9 cellular contexts compared by ENCODE assay signal in genomic region chr10:46398212-46398886, GRCh38. TPM values are rescaled to one million over a fixed set of nuclear protein-coding genes. Genes with fewer than 3 reads are reported as not detected.
DNase-seq lines count a peak whose midpoint lies in the region; ATAC-seq and TF ChIP-seq lines count a peak whose summit lies in the region.
"Not testable (repeated sequence)": the region's sequence is repeated elsewhere in the genome, so short reads cannot be mapped to it uniquely, and the experiment has no call there.
"Had no signal": no experiment of that assay in that cellular context is flagged by ENCODE, and none has a peak within 500 bp of the region (broad histone marks: within the 10 kb centered on the region; RNA-seq: fewer than 3 reads in every experiment).

No MANE protein-coding gene starts in this region.

- not testable (repeated sequence) for H3K27me3 Mint-ChIP-seq in GM23338 (ENCODE audit: insufficient read depth, low read depth, poor library complexity); activated CD8-positive, alpha-beta memory T cell treated with anti-CD3 and anti-CD28 coated beads, Interleukin-2, amount 10 ng/mL, durations not matched to agents 7 days and 5 days; nephron (ENCODE audit: low read depth)
- H3K27me3 Mint-ChIP-seq in stimulated activated naive CD8-positive, alpha-beta T cell treated with anti-CD3 and anti-CD28 coated beads, Interleukin-15, Interleukin-2, amounts not matched to agents 100 ng/mL and 50 ng/mL, for 24 hours = peaks cover 11% of the 10 kb centered on the region

- WGBS in iPS DF 6.9 (ENCODE audit: insufficient coverage, insufficient read length) = no CpG with 5 or more reads among the region's 35 CpGs

- ATAC-seq in GM23338 = peak; percentile 86
- peak; percentile 91 for ATAC-seq in activated CD8-positive, alpha-beta memory T cell treated with anti-CD3 and anti-CD28 coated beads, Interleukin-2, amount 10 ng/mL, durations not matched to agents 7 days and 5 days

- not testable (repeated sequence) for H2AFZ ChIP-seq in GM23338

- H3K79me2 ChIP-seq in GM23338 (replicated peaks; ENCODE audit: insufficient read depth) = not testable (repeated sequence)

- peak overlapping the region; percentile 77 for H3K4me2 ChIP-seq in GM23338

- H4K20me1 ChIP-seq in GM23338 (replicated peaks; ENCODE audit: insufficient read depth) = not testable (repeated sequence)

- not testable (repeated sequence) for H3K9me3 ChIP-seq in iPS DF 6.9 (ENCODE audit: control insufficient read depth, insufficient read depth, low read length)

- H3K9me2 ChIP-seq in GM23338 (ENCODE audit: insufficient read depth) = not testable (repeated sequence)

- H3K4me3 Mint-ChIP-seq in GM23338 (peak overlapping the region; percentile 60; the same call in 2 of the 3 replicates), nephron (peak overlapping the region; percentile 67 to 69 (median 69))
- H3K4me3 Mint-ChIP-seq in activated CD8-positive, alpha-beta memory T cell treated with anti-CD3 and anti-CD28 coated beads, Interleukin-2, amount 10 ng/mL, durations not matched to agents 7 days and 5 days = not testable (repeated sequence)
- H3K4me3 Mint-ChIP-seq in stimulated activated naive CD8-positive, alpha-beta T cell treated with anti-CD3 and anti-CD28 coated beads, Interleukin-15, Interleukin-2, amounts not matched to agents 100 ng/mL and 50 ng/mL, for 24 hours = peak overlapping the region; percentile 32

- not testable (repeated sequence) for H3K27ac Mint-ChIP-seq in GM23338; activated CD8-positive, alpha-beta memory T cell treated with anti-CD3 and anti-CD28 coated beads, Interleukin-2, amount 10 ng/mL, durations not matched to agents 7 days and 5 days; nephron; stimulated activated naive CD8-positive, alpha-beta T cell treated with anti-CD3 and anti-CD28 coated beads, Interleukin-15, Interleukin-2, amounts not matched to agents 100 ng/mL and 50 ng/mL, for 24 hours

- CTCF ChIA-PET in BJ (lab: Yijun Ruan, JAX); activated CD8-positive, alpha-beta memory T cell treated with anti-CD3 and anti-CD28 coated beads, Interleukin-2, amount 10 ng/mL, durations not matched to agents 7 days and 5 days (lab: Charles Lee): not testable (repeated sequence)

- not testable (repeated sequence) for H3K27ac ChIP-seq in GM23338 (ENCODE audit: low read depth); iPS DF 6.9 (ENCODE audit: low read length)

- not testable (repeated sequence) for H3K9me3 Mint-ChIP-seq in GM23338; activated CD8-positive, alpha-beta memory T cell treated with anti-CD3 and anti-CD28 coated beads, Interleukin-2, amount 10 ng/mL, durations not matched to agents 7 days and 5 days (ENCODE audit: low read depth); nephron; stimulated activated naive CD8-positive, alpha-beta T cell treated with anti-CD3 and anti-CD28 coated beads, Interleukin-15, Interleukin-2, amounts not matched to agents 100 ng/mL and 50 ng/mL, for 24 hours

- not testable (repeated sequence) for H3K36me3 ChIP-seq in BJ (ENCODE audit: control insufficient read depth, insufficient read depth, low read length); GM23338 (ENCODE audit: insufficient read depth); iPS DF 6.9 (ENCODE audit: control insufficient read depth, insufficient read depth, low read length)

- not testable (repeated sequence) for TF ChIP-seq CTCF in BJ (IDR thresholded peaks at IDR 0.05; ENCODE audit: insufficient read depth, low read depth, low read length); GM23338 (conservative IDR thresholded peaks at IDR 0.05; ENCODE audit: low read depth in 2 of 2)
- peak in 1 of 3 experiments; percentile 29 for TF ChIP-seq CTCF in nephron (IDR thresholded peaks at IDR 0.05; ENCODE audit: unreplicated experiment in 3 of 3)

- H3K4me1 Mint-ChIP-seq in GM23338 = peaks cover 11% of the 10 kb centered on the region
- H3K4me1 Mint-ChIP-seq in activated CD8-positive, alpha-beta memory T cell treated with anti-CD3 and anti-CD28 coated beads, Interleukin-2, amount 10 ng/mL, durations not matched to agents 7 days and 5 days; nephron; stimulated activated naive CD8-positive, alpha-beta T cell treated with anti-CD3 and anti-CD28 coated beads, Interleukin-15, Interleukin-2, amounts not matched to agents 100 ng/mL and 50 ng/mL, for 24 hours (ENCODE audit: low read depth): not testable (repeated sequence)

- H3K36me3 Mint-ChIP-seq in GM23338 (ENCODE audit: low read depth); activated CD8-positive, alpha-beta memory T cell treated with anti-CD3 and anti-CD28 coated beads, Interleukin-2, amount 10 ng/mL, durations not matched to agents 7 days and 5 days; nephron (ENCODE audit: low read depth); stimulated activated naive CD8-positive, alpha-beta T cell treated with anti-CD3 and anti-CD28 coated beads, Interleukin-15, Interleukin-2, amounts not matched to agents 100 ng/mL and 50 ng/mL, for 24 hours (ENCODE audit: low read depth): not testable (repeated sequence)

- H3K4me3 ChIP-seq in BJ (ENCODE audit: low read depth, low read length) (peak overlapping the region; percentile 40), GM23338 (peak overlapping the region; percentile 51), iPS DF 6.9 (ENCODE audit: low read length) (peak overlapping the region; percentile 28; the same call in 1 of the 2 replicates)

- not testable (repeated sequence) for H3K4me1 ChIP-seq in GM23338 (ENCODE audit: insufficient read depth); iPS DF 6.9 (ENCODE audit: control insufficient read depth, insufficient read depth, low read length)

- H3K27me3 ChIP-seq in BJ (ENCODE audit: control insufficient read depth, insufficient read depth, low read length); GM23338 (ENCODE audit: insufficient read depth); iPS DF 6.9 (ENCODE audit: control insufficient read depth, insufficient read depth, low read length): not testable (repeated sequence)

- POLR2A ChIA-PET in BJ (lab: Charles Lee) = not testable (repeated sequence)

- H3F3A ChIP-seq in GM23338 (replicated peaks; ENCODE audit: low read depth) = not testable (repeated sequence)

- not testable (repeated sequence) for DNase-seq in BJ (ENCODE audit: low read depth); activated CD8-positive, alpha-beta memory T cell treated with anti-CD3 and anti-CD28 coated beads, Interleukin-2, amount 10 ng/mL, durations not matched to agents 7 days and 5 days; iPS DF 6.9 (ENCODE audit: low read depth, low spot score)
- DNase-seq in GM23338 (ENCODE audit: low spot score) (peak; percentile 5), NCI-H1694 treated with DMSO at 0.1 percent for 48 hours (lab: John Stamatoyannopoulos, UW) (peak; percentile 0), ecto neural progenitor cell (ENCODE audit: low spot score) (peak; percentile 45)

RNA-seq across cellular contexts. Expression of gene ANXA8L1, which starts 22.8 kb away (rescaled TPM):
- polyA plus RNA-seq in BJ (2011; rRNA removed) (0.53 and 0.54 TPM in 2 replicates), GM23338 (2016; fragmentation: Nextera tagmentation; extraction: Ambion mirVana) (not detected in 2 replicates)
- 0.26 and 0.95 TPM in 2 replicates for polyA minus RNA-seq in BJ (2011; rRNA and poly(A)+ RNA removed)
- total RNA-seq in GM23338 (2014; rRNA removed; shearing (Covaris generic)) = not detected in 2 replicates
- 1 to 10 TPM in 1 of 2 experiments, not detected in 1; 1.1 TPM for total RNA-seq in activated CD8-positive, alpha-beta memory T cell treated with anti-CD3 and anti-CD28 coated beads, Interleukin-2, amount 10 ng/mL, durations not matched to agents 7 days and 5 days
- total RNA-seq: posterior vena cava had no signal
